In genomic region chr6:87700729-87701675, GRCh38 we compare ENCODE assay signal across 1 cellular context.
TF ChIP-seq lines count a peak whose summit lies in the region.

No MANE protein-coding gene starts in this region.

TF ChIP-seq in GM23338, 12 proteins besides CTCF, POLR2A, EP300 and RAD21 (continued from another document):
- TF ChIP-seq ZNF462 (CRISPR knock-in tag; IDR thresholded peaks at IDR 0.05) = no peak
- TF ChIP-seq POLR2AphosphoS5 (IDR thresholded peaks at IDR 0.05; ENCODE audit: low read depth) = no peak
- TF ChIP-seq ZNF331 (CRISPR knock-in tag; IDR thresholded peaks at IDR 0.05; ENCODE audit: low read depth) = no peak
- no peak for TF ChIP-seq STAT1 (IDR thresholded peaks at IDR 0.05; ENCODE audit: unreplicated experiment)
- TF ChIP-seq CREB1 (CRISPR knock-in tag; IDR thresholded peaks at IDR 0.05; ENCODE audit: low read depth) = no peak
